In the genomic region with DNA sequence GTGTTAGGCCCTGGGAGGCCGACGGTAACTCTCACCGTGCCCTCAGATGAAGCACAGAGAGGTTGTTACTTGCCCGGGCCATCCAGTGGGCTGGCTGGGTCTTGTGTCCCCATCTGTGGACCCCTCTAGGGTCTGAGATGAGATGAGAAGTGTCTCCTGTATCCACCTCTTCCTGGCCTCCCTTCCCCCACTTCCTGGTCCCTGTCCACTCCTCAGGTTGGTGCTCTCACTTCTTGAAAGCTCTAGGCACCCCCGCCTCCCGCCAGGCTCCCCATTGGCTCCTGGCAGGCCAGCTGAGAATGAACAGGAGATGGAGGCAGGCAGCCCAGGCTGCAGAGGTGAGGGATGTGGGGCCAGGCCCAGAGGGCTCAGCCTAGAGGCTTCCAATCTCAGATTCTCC, we compare ENCODE assay signal across 8 cellular contexts. TPM values are rescaled to one million over a fixed set of nuclear protein-coding genes. Genes with fewer than 3 reads are reported as not detected.
DNase-seq lines count a peak whose midpoint lies in the region; ATAC-seq and TF ChIP-seq lines count a peak whose summit lies in the region.

No MANE protein-coding gene starts in this region.

- H3K4me1 ChIP-seq in CD4-positive, alpha-beta memory T cell (ENCODE audit: insufficient read depth, low read length): peaks cover 14% of the 10 kb centered on the region
- no peaks in the 10 kb centered on the region for H3K4me1 ChIP-seq in MM.1S (ENCODE audit: low read length)
- H3K4me1 ChIP-seq in duodenal mucosa (ENCODE audit: control insufficient read depth in 1 of 2, insufficient read depth in 2 of 2, low read length in 2 of 2): peaks cover 10 to 28% of the 10 kb centered on the region in 2 donors
- H3K4me1 ChIP-seq in neural progenitor cell: no peaks in the 10 kb centered on the region

- CTCF ChIA-PET in CD4-positive, alpha-beta memory T cell (lab: Charles Lee; ENCODE audit: partially characterized antibody): interaction anchor here (1.4 kb wide), 1 partner anchor 26 kb away, joined by 4 read pairs; no protein-coding TSS in a partner anchor

- H3K9ac ChIP-seq in MM.1S (ENCODE audit: low read length): peak overlapping the region; percentile 57; the same call in 1 of the 2 replicates
- H3K9ac ChIP-seq in duodenal mucosa (ENCODE audit: low read depth in 1 of 2, low read length in 2 of 2): peak overlapping the region; percentile 75 to 90
- H3K9ac ChIP-seq in neural progenitor cell: no peak overlapping the region

- H3K36me3 ChIP-seq in CD4-positive, alpha-beta memory T cell (ENCODE audit: insufficient read depth, low read length): peaks cover 38% of the 10 kb centered on the region
- H3K36me3 ChIP-seq in MM.1S (replicated peaks; ENCODE audit: insufficient read depth, low read length) (no peaks in the 10 kb centered on the region), duodenal mucosa (ENCODE audit: control insufficient read depth in 1 of 2, insufficient read depth in 2 of 2, low read length in 2 of 2) (peaks cover 34 to 65% of the 10 kb centered on the region in 2 donors), neural progenitor cell (no peaks in the 10 kb centered on the region)

- peak overlapping the region in 1 of 2 donors; percentile 94 for H3K4me3 ChIP-seq in CD4-positive, alpha-beta memory T cell (ENCODE audit: low read length in 2 of 2)
- H3K4me3 ChIP-seq in MM.1S (ENCODE audit: low read length) (no peak overlapping the region), duodenal mucosa (ENCODE audit: low read depth in 1 of 2, low read length in 2 of 2) (peak overlapping the region; percentile 75 to 80), neural progenitor cell (no peak overlapping the region)

- no peak for ATAC-seq in GM19324 (IDR thresholded peaks at IDR 0.05; ENCODE audit: low FRiP score, unreplicated experiment)
- no peak for ATAC-seq in GM21390 (IDR thresholded peaks at IDR 0.05; ENCODE audit: unreplicated experiment)
- ATAC-seq in sciatic nerve: no peak

- DNase-seq in CD4-positive, alpha-beta memory T cell: no peak
- no peak for DNase-seq in MM.1S
- DNase-seq in neural progenitor cell (ENCODE audit: low spot score): no peak
- DNase-seq in NCI-H524 treated with DMSO at 0.1 percent for 48 hours (lab: John Stamatoyannopoulos, UW): no peak
- no peak for DNase-seq in sciatic nerve (ENCODE audit: low spot score)

- H3K4me1 Mint-ChIP-seq in CD4-positive, alpha-beta memory T cell: peaks cover 2 to 35% (median 13%) of the 10 kb centered on the region in 4 donors
- peaks cover 15% of the 10 kb centered on the region for H3K4me1 Mint-ChIP-seq in neural progenitor cell

- no peaks in the 10 kb centered on the region for H3K9me3 Mint-ChIP-seq in CD4-positive, alpha-beta memory T cell
- no peaks in the 10 kb centered on the region for H3K9me3 Mint-ChIP-seq in neural progenitor cell

- peaks cover 27% of the 10 kb centered on the region for H3K79me2 ChIP-seq in MM.1S (ENCODE audit: low read length)
- H3K79me2 ChIP-seq in neural progenitor cell (ENCODE audit: low read depth): peaks cover 13% of the 10 kb centered on the region

- peak overlapping the region; percentile 95 for H3K4me2 ChIP-seq in MM.1S (ENCODE audit: low read depth, low read length)
- peak overlapping the region; percentile 96 for H3K4me2 ChIP-seq in neural progenitor cell

- no peaks in the 10 kb centered on the region for H3K9me2 ChIP-seq in MM.1S (replicated peaks; ENCODE audit: insufficient read depth, low read length)

- intact Hi-C loops in CD4-positive, alpha-beta memory T cell (cut with micrococcal nuclease): no loop called here
- intact Hi-C loops in sciatic nerve (cut with DNase I): no loop called here

- no peak overlapping the region for H2AFZ ChIP-seq in MM.1S (ENCODE audit: low read length)
- H2AFZ ChIP-seq in neural progenitor cell (replicated peaks): no peak overlapping the region

- H3K27me3 ChIP-seq in CD4-positive, alpha-beta memory T cell (ENCODE audit: insufficient read depth, low read length): no peaks in the 10 kb centered on the region
- no peaks in the 10 kb centered on the region for H3K27me3 ChIP-seq in MM.1S (replicated peaks; ENCODE audit: insufficient read depth, low read length)
- no peaks in the 10 kb centered on the region for H3K27me3 ChIP-seq in duodenal mucosa (ENCODE audit: control insufficient read depth in 1 of 2, insufficient read depth in 2 of 2, low read length in 2 of 2)
- H3K27me3 ChIP-seq in neural progenitor cell: no peaks in the 10 kb centered on the region

- no peak for TF ChIP-seq CTCF in MM.1S (IDR thresholded peaks at IDR 0.05; ENCODE audit: low read length)
- TF ChIP-seq CTCF in neural progenitor cell (IDR thresholded peaks at IDR 0.05): no peak

- POLR2A ChIA-PET in CD4-positive, alpha-beta memory T cell (lab: Charles Lee; ENCODE audit: partially characterized antibody): interaction anchor here (0.7 to 1.6 kb wide), 3 partner anchors 8 to 181 kb away, joined by 3 to 5 read pairs (median 3); partner anchors contain the start of gene EIF6

- H4K20me1 ChIP-seq in MM.1S (ENCODE audit: insufficient read depth, low read length) (no peaks in the 10 kb centered on the region), neural progenitor cell (ENCODE audit: low read depth) (no peaks in the 10 kb centered on the region)

- peak overlapping the region; percentile 95 for H3K27ac ChIP-seq in CD4-positive, alpha-beta memory T cell (ENCODE audit: low read depth, low read length)
- H3K27ac ChIP-seq in MM.1S (ENCODE audit: low read length) (no peak overlapping the region), duodenal mucosa (ENCODE audit: low read depth, low read length) (no peak overlapping the region), neural progenitor cell (no peak overlapping the region)

- H3K4me3 Mint-ChIP-seq in CD4-positive, alpha-beta memory T cell: peak overlapping the region; percentile 21 to 98 (median 96)
- peak overlapping the region; percentile 97 for H3K4me3 Mint-ChIP-seq in neural progenitor cell

- H3K36me3 Mint-ChIP-seq in CD4-positive, alpha-beta memory T cell: peaks cover 16 to 32% of the 10 kb centered on the region in 2 donors
- H3K36me3 Mint-ChIP-seq in neural progenitor cell: peaks cover 19% of the 10 kb centered on the region

- peak overlapping the region; percentile 42 to 100 (median 99) for H3K27ac Mint-ChIP-seq in CD4-positive, alpha-beta memory T cell
- H3K27ac Mint-ChIP-seq in neural progenitor cell: no peak overlapping the region

- H3K27me3 Mint-ChIP-seq in CD4-positive, alpha-beta memory T cell: no peaks in the 10 kb centered on the region
- peaks cover 4% of the 10 kb centered on the region for H3K27me3 Mint-ChIP-seq in neural progenitor cell (ENCODE audit: insufficient read depth, low read depth)

- peaks cover 14% of the 10 kb centered on the region for H3F3A ChIP-seq in MM.1S (ENCODE audit: insufficient read depth, low read length)
- peaks cover 30% of the 10 kb centered on the region for H3F3A ChIP-seq in neural progenitor cell (ENCODE audit: low read depth)

- H3K9me3 ChIP-seq in CD4-positive, alpha-beta memory T cell (ENCODE audit: control insufficient read depth in 1 of 2, low read length in 2 of 2): no peaks in the 10 kb centered on the region
- H3K9me3 ChIP-seq in MM.1S (replicated peaks; ENCODE audit: insufficient read depth, low read length) (no peaks in the 10 kb centered on the region), duodenal mucosa (ENCODE audit: control insufficient read depth in 1 of 2, low read length in 2 of 2) (no peaks in the 10 kb centered on the region), neural progenitor cell (ENCODE audit: low read depth) (no peaks in the 10 kb centered on the region)

RNA-seq across cellular contexts. Expression of gene MMP24OS, which starts 1.5 kb away (rescaled TPM):
- 10 to 100 TPM; 76.6 to 91.6 TPM for total RNA-seq in CD4-positive, alpha-beta memory T cell
- polyA plus RNA-seq in CD4-positive, alpha-beta memory T cell: 10 to 100 TPM in 1 of 2 donors, 1 to 10 TPM in 1; 4.4 to 17.4 TPM
- total RNA-seq in neural progenitor cell (ENCODE audit: low replicate concordance) (2.9 and 12.0 TPM in 2 replicates), sciatic nerve (71.6 TPM)

RNA-seq across cellular contexts. Expression of gene EIF6, which starts 8.2 kb away (rescaled TPM):
- 10 to 100 TPM; 44.0 to 52.3 TPM for total RNA-seq in CD4-positive, alpha-beta memory T cell
- polyA plus RNA-seq in CD4-positive, alpha-beta memory T cell: 100 to 1,000 TPM; 148 to 189 TPM
- total RNA-seq in neural progenitor cell (ENCODE audit: low replicate concordance) (47.5 and 71.4 TPM in 2 replicates), sciatic nerve (66.9 TPM)

RNA-seq across cellular contexts. Expression of gene FAM83C, which starts 15.8 kb away (rescaled TPM):
- not detected for total RNA-seq in CD4-positive, alpha-beta memory T cell
- not detected for polyA plus RNA-seq in CD4-positive, alpha-beta memory T cell
- total RNA-seq in neural progenitor cell (ENCODE audit: low replicate concordance): not detected in 2 replicates
- not detected for total RNA-seq in sciatic nerve

RNA-seq across cellular contexts. Expression of gene MMP24, which starts 49.9 kb away (rescaled TPM):
- total RNA-seq in CD4-positive, alpha-beta memory T cell: under 1 TPM; 0.12 to 0.19 TPM
- polyA plus RNA-seq in CD4-positive, alpha-beta memory T cell: under 1 TPM; 0.07 TPM
- total RNA-seq in neural progenitor cell (ENCODE audit: low replicate concordance): 1.4 and 1.9 TPM in 2 replicates
- 0.49 TPM for total RNA-seq in sciatic nerve

Comparison
In these comparisons a context has a peak if more than half of its experiments do, and no peak if none do; other contexts are left out.
1. H3K4me3 ChIP-seq: peak in duodenal mucosa (2 of 2); none in MM.1S (single experiment) and neural progenitor cell (single experiment).